Comparison of ENCODE assay signal across 14 cellular contexts in genomic region chr12:123763093-123763492, GRCh38. TPM values are rescaled to one million over a fixed set of nuclear protein-coding genes. Genes with fewer than 3 reads are reported as not detected.
DNase-seq lines count a peak whose midpoint lies in the region; ATAC-seq, FAIRE-seq and TF ChIP-seq lines count a peak whose summit lies in the region.
"Had no signal": no experiment of that assay in that cellular context is flagged by ENCODE, and none has a peak within 500 bp of the region (broad histone marks: within the 10 kb centered on the region; RNA-seq: fewer than 3 reads in every experiment).

No MANE protein-coding gene starts in this region.

- FAIRE-seq in H1 (lab: Jason Lieb, UNC) = peak; percentile 75
- FAIRE-seq: GM12878, kidney had no signal

- peaks cover 10% of the 10 kb centered on the region for H3K23me2 ChIP-seq in H1 (ENCODE audit: low read depth, low read length)

- CTCF ChIA-PET in Caco-2 (lab: Charles Lee) = no interaction called here
- CTCF ChIA-PET in HCT116 (lab: Charles Lee) = no interaction called here
- CTCF ChIA-PET in H1 (lab: Charles Lee; ENCODE audit: partially characterized antibody) = interaction anchor here (0.6 to 1.1 kb wide), 3 partner anchors 76 to 442 kb away, joined by 3 to 4 read pairs (median 4); no protein-coding TSS in a partner anchor

- no peak overlapping the region for H3K23ac ChIP-seq in H1 (ENCODE audit: insufficient read length)

- H3K14ac ChIP-seq in H1 (ENCODE audit: insufficient read length) = no peak overlapping the region

- no peak overlapping the region for H3K27ac ChIP-seq in HCT116 (ENCODE audit: low read depth, low read length)
- H3K27ac ChIP-seq in H1 (ENCODE audit: low read depth, low read length) = no peak overlapping the region
- H3K27ac ChIP-seq: esophagus muscularis mucosa had no signal

- H3K27me3 Mint-ChIP-seq in Caco-2 (ENCODE audit: insufficient read depth, unreplicated experiment) (no peaks in the 10 kb centered on the region), mesothelial cell of epicardium (ENCODE audit: low read depth) (peaks cover 28% of the 10 kb centered on the region)

- H3K18ac ChIP-seq in H1 (ENCODE audit: extremely low read depth, low read length) = no peak overlapping the region

- BruUV-seq in Caco-2 (replicated peaks; lab: Mats Ljungman, UMichigan) = no TSS peak
- BruUV-seq in HCT116 (replicated peaks; lab: Mats Ljungman, UMichigan) = no TSS peak

- H3K4me3 Mint-ChIP-seq in Caco-2 (ENCODE audit: unreplicated experiment) (peak overlapping the region; percentile 68), mesothelial cell of epicardium (peak overlapping the region; percentile 74)

- no peaks in the 10 kb centered on the region for H3K36me3 Mint-ChIP-seq in Caco-2 (ENCODE audit: insufficient read depth, unreplicated experiment)
- H3K36me3 Mint-ChIP-seq in mesothelial cell of epicardium = peaks cover 4% of the 10 kb centered on the region

- no peak overlapping the region for H2BK20ac ChIP-seq in H1 (ENCODE audit: low read length)

- H3K4me1 Mint-ChIP-seq in Caco-2 (ENCODE audit: low read depth, unreplicated experiment) (no peaks in the 10 kb centered on the region), mesothelial cell of epicardium (peaks cover 4% of the 10 kb centered on the region)

- no peaks in the 10 kb centered on the region for H3K79me1 ChIP-seq in H1 (ENCODE audit: low read depth, low read length)

- POLR2A ChIA-PET in Caco-2 (lab: Charles Lee) (no interaction called here), HCT116 (lab: Charles Lee) (no interaction called here), H1 (lab: Charles Lee; ENCODE audit: partially characterized antibody) (interaction anchor here (0.6 to 1.2 kb wide), 5 partner anchors 9 to 602 kb away, joined by 3 to 5 read pairs (median 3); partner anchors contain the start of gene DDX55)

- no peak overlapping the region for H2BK5ac ChIP-seq in H1 (ENCODE audit: low read depth, low read length)

- H3K27me3 ChIP-seq in Caco-2 (replicated peaks; ENCODE audit: control insufficient read depth, insufficient read depth, low read length) (no peaks in the 10 kb centered on the region), HCT116 (ENCODE audit: insufficient read depth, low read length) (no peaks in the 10 kb centered on the region), H1 (replicated peaks in 1 of 4; ENCODE audit: control insufficient read depth in 3 of 4, extremely low read depth in 1 of 4, insufficient read depth in 3 of 4, low read length in 3 of 4) (peaks cover 0 to 5% (median 2%) of the 10 kb centered on the region in 4 experiments; a peak in 2 of 7 replicates)

- peaks cover 6% of the 10 kb centered on the region for H3K4me1 ChIP-seq in Caco-2
- H3K4me1 ChIP-seq in HCT116 (ENCODE audit: control insufficient read depth in 1 of 2, insufficient read depth in 2 of 2, low read length in 2 of 2) = no peaks in the 10 kb centered on the region
- H3K4me1 ChIP-seq in H1 (replicated peaks in 1 of 4; ENCODE audit: control insufficient read depth in 3 of 4, insufficient read depth in 4 of 4, low read length in 3 of 4) = peaks cover 0 to 6% (median 5%) of the 10 kb centered on the region in 4 experiments; a peak in 4 of 7 replicates

- no peaks in the 10 kb centered on the region for H3K9me2 ChIP-seq in HCT116 (ENCODE audit: insufficient read depth)

- H3K9me3 Mint-ChIP-seq in Caco-2 (ENCODE audit: unreplicated experiment) (no peaks in the 10 kb centered on the region), mesothelial cell of epicardium (no peaks in the 10 kb centered on the region)
- H3K9me3 Mint-ChIP-seq: activated T-helper 2 cell treated with anti-CD3 and anti-CD28 coated beads, Interferon-gamma antibody, Interleukin-2, Interleukin-4, amounts not matched to agents 10 μg/mL and 5 μg/mL and 100 μg/mL, durations not matched to agents 14 hours and 24 hours and 36 hours had no signal

- H3K4me3 ChIP-seq in Caco-2 (ENCODE audit: low read depth, low read length) (peak overlapping the region; percentile 84), HCT116 (replicated peaks in 1 of 2; ENCODE audit: low read depth in 1 of 2, low read length in 2 of 2) (no peak overlapping the region), H1 (ENCODE audit: extremely low read depth in 1 of 4, insufficient read depth in 2 of 4, low read depth in 3 of 4, low read length in 4 of 4) (peak overlapping the region; percentile 56 to 65 (median 60); a peak in 7 of 8 replicates)

- H3K27ac Mint-ChIP-seq in Caco-2 (ENCODE audit: unreplicated experiment) (no peak overlapping the region), mesothelial cell of epicardium (no peak overlapping the region)
- H3K27ac Mint-ChIP-seq: activated T-helper 2 cell treated with anti-CD3 and anti-CD28 coated beads, Interferon-gamma antibody, Interleukin-2, Interleukin-4, amounts not matched to agents 10 μg/mL and 5 μg/mL and 100 μg/mL, durations not matched to agents 14 hours and 24 hours and 36 hours had no signal

- no peaks in the 10 kb centered on the region for H3K79me2 ChIP-seq in HCT116 (ENCODE audit: insufficient read depth, low read length)
- no peaks in the 10 kb centered on the region for H3K79me2 ChIP-seq in H1 (ENCODE audit: control insufficient read depth in 1 of 2, insufficient read depth in 2 of 2, low read length in 2 of 2)

- H2BK120ac ChIP-seq in H1 (replicated peaks; ENCODE audit: low read depth, low read length) = no peak overlapping the region

- RAD21 ChIA-PET in HCT116 (lab: Charles Lee; ENCODE audit: low non-redundant PET in 1 of 2, low total read pairs in 2 of 2, uncharacterized antibody in 2 of 2, unreplicated experiment in 2 of 2) = no interaction called here

- H4K8ac ChIP-seq in H1 (ENCODE audit: extremely low read depth, insufficient read depth, low read length) = no peak overlapping the region

- WGBS in H1 (ENCODE audit: extremely low coverage in 1 of 2, insufficient coverage in 1 of 2, insufficient read length in 1 of 2, insufficient replicate concordance in 2 of 2, low coverage in 1 of 2, low lambda C conversion rate in 2 of 2, missing lambda C conversion rate in 1 of 2), 2 experiments = 19% methylated on average over 7 of the region's 8 CpGs; no CpG with 5 or more reads in 1 of the 2 experiments

- no peak overlapping the region for H2AK5ac ChIP-seq in H1 (ENCODE audit: low read depth, low read length)

- no peak overlapping the region for H3K4ac ChIP-seq in H1 (replicated peaks; ENCODE audit: insufficient read length, low read depth, low read length)

- no peak for TF ChIP-seq EP300 in H1 (IDR thresholded peaks at IDR 0.05; ENCODE audit: borderline replicate concordance in 1 of 2, low read depth in 2 of 2, low read length in 2 of 2)

- H2BK15ac ChIP-seq in H1 (ENCODE audit: low read length) = no peak overlapping the region

- TF ChIP-seq POLR2A in HCT116 (IDR thresholded peaks at IDR 0.05; ENCODE audit: borderline replicate concordance, extremely low read depth, insufficient read depth, insufficient read length) (no peak), H1 (IDR thresholded peaks at IDR 0.05; ENCODE audit: control extremely low read depth in 1 of 2, low read depth in 2 of 2, low read length in 2 of 2) (no peak)

- no peak overlapping the region for H3K56ac ChIP-seq in H1 (replicated peaks; ENCODE audit: insufficient read length, low read depth, low read length)

- H3K9me3 ChIP-seq in Caco-2 = peaks cover 3% of the 10 kb centered on the region; the same call in 1 of the 2 replicates
- H3K9me3 ChIP-seq in HCT116 (ENCODE audit: control insufficient read depth in 1 of 2, insufficient read depth in 1 of 2, low read depth in 1 of 2, low read length in 2 of 2) = no peaks in the 10 kb centered on the region
- no peaks in the 10 kb centered on the region for H3K9me3 ChIP-seq in H1 (ENCODE audit: insufficient read depth in 2 of 2, low read depth in 1 of 2, low read length in 1 of 2)
- H3K9me3 ChIP-seq: esophagus muscularis mucosa had no signal

- H4K20me1 ChIP-seq in HCT116 (ENCODE audit: insufficient read depth) (no peaks in the 10 kb centered on the region), H1 (replicated peaks in 1 of 2; ENCODE audit: control insufficient read depth in 1 of 2, insufficient read depth in 2 of 2, low read length in 2 of 2) (peaks cover 0 to 2% of the 10 kb centered on the region in 2 experiments)

- H2BK12ac ChIP-seq in H1 (ENCODE audit: low read depth, low read length) = no peak overlapping the region

- H4K91ac ChIP-seq in H1 (replicated peaks; ENCODE audit: insufficient read length, low read length) = no peak overlapping the region

- no peak for TF ChIP-seq CTCF in Caco-2 (IDR thresholded peaks at IDR 0.05; ENCODE audit: insufficient read depth in 1 of 2, low read depth in 1 of 2, low read length in 1 of 2, severe bottlenecking in 1 of 2, unreplicated experiment in 1 of 2)
- no peak for TF ChIP-seq CTCF in HCT116 (IDR thresholded peaks at IDR 0.05 in 2 of 3, conservative IDR thresholded peaks at IDR 0.05 in 1 of 3; ENCODE audit: borderline replicate concordance in 1 of 3, insufficient read depth in 1 of 3, low read depth in 2 of 3, low read length in 2 of 3)
- no peak for TF ChIP-seq CTCF in H1 (IDR thresholded peaks at IDR 0.05; ENCODE audit: control extremely low read depth in 1 of 3, insufficient read depth in 1 of 3, low read depth in 1 of 3, low read length in 3 of 3)
- TF ChIP-seq CTCF in mesothelial cell of epicardium (IDR thresholded peaks at IDR 0.05; ENCODE audit: unreplicated experiment) = no peak

- TF ChIP-seq RAD21 in HCT116 (IDR thresholded peaks at IDR 0.05; ENCODE audit: low read depth) (no peak), H1 (IDR thresholded peaks at IDR 0.05 in 1 of 2, conservative IDR thresholded peaks at IDR 0.05 in 1 of 2; ENCODE audit: low read depth in 2 of 2, low read length in 2 of 2) (no peak)

- DNase-seq in Caco-2 (peak; percentile 74 to 78), HCT116 (ENCODE audit: low read depth, low spot score) (no peak), H1 (ENCODE audit: low read depth in 1 of 2, low spot score in 2 of 2) (peak; percentile 41 to 79), mesothelial cell of epicardium (ENCODE audit: low spot score in 2 of 2, unreplicated experiment in 2 of 2) (no peak), kidney tubule cell (ENCODE audit: low spot score) (no peak)
- DNase-seq: kidney; NCI-H446; stimulated activated CD4-positive, alpha-beta T cell treated with anti-CD3 and anti-CD28 coated beads, Interleukin-1b, Interleukin-23, amount 100 ng/mL, for 48 hours; stimulated activated naive CD4-positive, alpha-beta T cell treated with Interleukin-2 at 50 U/mL for 16 hours had no signal

- no peak overlapping the region for H2AFZ ChIP-seq in HCT116 (ENCODE audit: low read depth, low read length, poor library complexity, severe bottlenecking)
- 0 out of 2 replicates have a peak overlapping the region, but pooled peaks have one; percentile 60 for H2AFZ ChIP-seq in H1 (ENCODE audit: low read length)

- no peak overlapping the region for H3K4me2 ChIP-seq in HCT116 (ENCODE audit: low read length)
- H3K4me2 ChIP-seq in H1 (ENCODE audit: insufficient read depth in 1 of 2, low read depth in 2 of 2, low read length in 2 of 2) = peak overlapping the region; percentile 72 to 99

- no peak overlapping the region for H3K9ac ChIP-seq in HCT116 (ENCODE audit: low read length)
- no peak overlapping the region; a peak in 1 of 7 replicates for H3K9ac ChIP-seq in H1 (replicated peaks in 1 of 4; ENCODE audit: extremely low read depth in 1 of 4, low read depth in 3 of 4, low read length in 3 of 4)

- intact Hi-C loops in Caco-2 (cut with micrococcal nuclease; ENCODE audit: unreplicated experiment) (loop anchor here (2.0 kb wide), 1 partner anchor 50 kb away; the partner anchor contains the start of gene ATP6V0A2), HCT116 (cut with micrococcal nuclease) (no loop called here)

- no peak overlapping the region for H4K5ac ChIP-seq in H1 (ENCODE audit: insufficient read length, low read depth, low read length)

- H3K36me3 ChIP-seq in Caco-2 (ENCODE audit: control insufficient read depth, insufficient read depth, low read length) (no peaks in the 10 kb centered on the region; the same call in 1 of the 2 replicates), HCT116 (ENCODE audit: control insufficient read depth in 1 of 2, insufficient read depth in 2 of 2, low read length in 2 of 2) (no peaks in the 10 kb centered on the region), H1 (ENCODE audit: control insufficient read depth in 2 of 4, insufficient read depth in 4 of 4, low read length in 3 of 4) (peaks cover 0 to 10% (median under 1%) of the 10 kb centered on the region in 4 experiments; a peak in 3 of 8 replicates)

- ATAC-seq in HCT116 (peak; percentile 81), GM21528 (IDR thresholded peaks at IDR 0.05; ENCODE audit: low FRiP score, unreplicated experiment) (no peak), HG02870 (IDR thresholded peaks at IDR 0.05; ENCODE audit: unreplicated experiment) (no peak)

RNA-seq across cellular contexts. Expression of gene DNAH10, which starts 1.0 kb away (rescaled TPM):
- total RNA-seq in Caco-2 (2022) (0.16 and 0.45 TPM in 2 replicates), HCT116 (2021; ENCODE audit: unreplicated experiment) (1.3 TPM), mesothelial cell of epicardium (2.0 to 2.7 TPM (median 2.5 TPM) in 3 replicates)
- 0.41 and 0.87 TPM in 2 replicates for polyA plus RNA-seq in HCT116 (2012)
- total RNA-seq in H1 (2021; fragmentation: NEBNext Ultra II Directional; extraction: Animal tissue kit (Norgen Biotek cat#: 25700)) = 0.24 and 0.27 TPM in 2 replicates
- 0.02 and 0.09 TPM in 2 replicates for polyA plus RNA-seq in H1 (2011; rRNA removed)
- 0.05 TPM for polyA plus RNA-seq in H1 (2011; cell fraction: cytosol; rRNA removed)
- 0.10 TPM for polyA plus RNA-seq in H1 (2011; cell fraction: nucleus; rRNA removed)
- 0.03 to 0.09 TPM (median 0.06 TPM) in 4 replicates for polyA plus RNA-seq in H1 (2012, experiment 1 of 2)
- polyA plus RNA-seq in H1 (2012, experiment 2 of 2) = not detected
- polyA plus RNA-seq in H1 (2013, experiment 1 of 2) = 0.02 TPM
- 0.06 TPM for polyA plus RNA-seq in H1 (2013, experiment 2 of 2)
- polyA minus RNA-seq in H1 (2011; rRNA and poly(A)+ RNA removed) = 0.10 and 0.16 TPM in 2 replicates
- polyA minus RNA-seq in H1 (2011; cell fraction: cytosol; rRNA and poly(A)+ RNA removed) = not detected
- polyA minus RNA-seq in H1 (2011; cell fraction: nucleus; rRNA and poly(A)+ RNA removed) = 0.20 TPM

RNA-seq across cellular contexts. Expression of gene ATP6V0A2, which starts 50.9 kb away (rescaled TPM):
- total RNA-seq in Caco-2 (2022) (36.4 and 47.1 TPM in 2 replicates), HCT116 (2021; ENCODE audit: unreplicated experiment) (18.1 TPM), mesothelial cell of epicardium (36.3 to 40.0 TPM (median 38.1 TPM) in 3 replicates)
- polyA plus RNA-seq in HCT116 (2012) = 7.3 and 8.4 TPM in 2 replicates
- 62.4 and 63.3 TPM in 2 replicates for total RNA-seq in H1 (2021; fragmentation: NEBNext Ultra II Directional; extraction: Animal tissue kit (Norgen Biotek cat#: 25700))
- 45.5 and 48.2 TPM in 2 replicates for polyA plus RNA-seq in H1 (2011; rRNA removed)
- polyA plus RNA-seq in H1 (2011; cell fraction: cytosol; rRNA removed) = 43.4 TPM
- 84.0 TPM for polyA plus RNA-seq in H1 (2011; cell fraction: nucleus; rRNA removed)
- polyA plus RNA-seq in H1 (2012, experiment 1 of 2) = 37.6 to 46.9 TPM (median 41.0 TPM) in 4 replicates
- polyA plus RNA-seq in H1 (2012, experiment 2 of 2) = 14.5 TPM
- 37.3 TPM for polyA plus RNA-seq in H1 (2013, experiment 1 of 2)
- polyA plus RNA-seq in H1 (2013, experiment 2 of 2) = 37.7 TPM
- 141 and 152 TPM in 2 replicates for polyA minus RNA-seq in H1 (2011; rRNA and poly(A)+ RNA removed)
- 51.6 TPM for polyA minus RNA-seq in H1 (2011; cell fraction: cytosol; rRNA and poly(A)+ RNA removed)
- polyA minus RNA-seq in H1 (2011; cell fraction: nucleus; rRNA and poly(A)+ RNA removed) = 85.0 TPM

Comparison
In these comparisons a context has a peak if more than half of its experiments do, and no peak if none do; other contexts are left out.
1. DNase-seq: peak in Caco-2 (2 of 2) and H1 (2 of 2); none in HCT116 (single experiment), mesothelial cell of epicardium (0 of 2) and kidney tubule cell (single experiment).
2. H3K4me3 ChIP-seq: peak in Caco-2 (single experiment) and H1 (4 of 4); none in HCT116 (0 of 2).